Comparison of ENCODE assay signal across 1 cellular context in genomic region chr19:12800344-12800732, GRCh38.
TF ChIP-seq lines count a peak whose summit lies in the region.

No MANE protein-coding gene starts in this region.

TF ChIP-seq in IMR-90, 13 proteins besides CTCF, POLR2A, EP300 and RAD21:
- no peak for TF ChIP-seq MAFK (IDR thresholded peaks at IDR 0.05; ENCODE audit: low read depth, low read length)
- no peak for TF ChIP-seq SMC3 (IDR thresholded peaks at IDR 0.05; ENCODE audit: low read depth, low read length)
- no peak for TF ChIP-seq CHD1 (IDR thresholded peaks at IDR 0.05; ENCODE audit: low read depth, low read length)
- no peak for TF ChIP-seq USF2 (IDR thresholded peaks at IDR 0.05; ENCODE audit: low read depth, low read length)
- no peak for TF ChIP-seq BHLHE40 (IDR thresholded peaks at IDR 0.05; ENCODE audit: low read depth, low read length)
- TF ChIP-seq RFX5 (IDR thresholded peaks at IDR 0.05; ENCODE audit: low read depth, low read length): no peak
- TF ChIP-seq MAZ (IDR thresholded peaks at IDR 0.05; ENCODE audit: borderline replicate concordance, low read depth, low read length): no peak
- no peak for TF ChIP-seq NFE2L2 (IDR thresholded peaks at IDR 0.05; ENCODE audit: low read depth, low read length)
- TF ChIP-seq MXI1 (IDR thresholded peaks at IDR 0.05; ENCODE audit: borderline replicate concordance, low read depth, low read length): no peak
- no peak for TF ChIP-seq RCOR1 (IDR thresholded peaks at IDR 0.05; ENCODE audit: insufficient replicate concordance, low read length)
- no peak for TF ChIP-seq CEBPB (IDR thresholded peaks at IDR 0.05; ENCODE audit: low read depth, low read length)
- TF ChIP-seq FOS (IDR thresholded peaks at IDR 0.05; ENCODE audit: low read depth, low read length): no peak
- no peak for TF ChIP-seq ELK1 (IDR thresholded peaks at IDR 0.05; ENCODE audit: borderline replicate concordance, low read depth, low read length)
